In genomic region chr7:99679400-99680191, GRCh38 we compare ENCODE assay signal across 12 cellular contexts. TPM values are rescaled to one million over a fixed set of nuclear protein-coding genes. Genes with fewer than 3 reads are reported as not detected.
A peak's percentile ranks its signal among the peaks of the same experiment; 100 is the strongest.
DNase-seq lines count a peak whose midpoint lies in the region; ATAC-seq and TF ChIP-seq lines count a peak whose summit lies in the region.
"Had no signal": no experiment of that assay in that cellular context is flagged by ENCODE, and none has a peak within 500 bp of the region (broad histone marks: within the 10 kb centered on the region; RNA-seq: fewer than 3 reads in every experiment).

Gene CYP3A5 (minus strand): TSS chr7:99679996. CDS start chr7:99679896, 100 bp downstream.

- no peak within 1 kb of the TSS for H2AFZ ChIP-seq in hepatocyte

- no peak within 1 kb of the TSS for H3K4me3 Mint-ChIP-seq in activated T-cell treated with anti-CD3 and anti-CD28 coated beads, Interleukin-2, amount 50 U/mL, for 24 hours
- H3K4me3 Mint-ChIP-seq: activated T-cell treated with anti-CD3 and anti-CD28 coated beads, Interleukin-2, amount 50 U/mL, for 4 hours had no signal

- H4K20me1 ChIP-seq in hepatocyte (ENCODE audit: insufficient read depth, poor library complexity, severe bottlenecking) = no peaks in the 10 kb centered on the region

- H3K4me3 ChIP-seq in SJCRH30 (0 out of 2 replicates have a peak within 1 kb of the TSS, but pooled peaks have one; percentile 3), hepatocyte (no peak within 1 kb of the TSS)

- WGBS in hepatocyte (ENCODE audit: low lambda C conversion rate, missing lambda C conversion rate) = 66% methylated on average over 10 of the region's 10 CpGs

- DNase-seq in GM03348 (ENCODE audit: low spot score) (peak; percentile 29), SJCRH30 (peak in 1 of 2 experiments; percentile 9), hepatocyte (ENCODE audit: low spot score) (peak; percentile 78), renal cortical epithelial cell (ENCODE audit: low read depth) (peak; percentile 56), NCI-H1417 (lab: John Stamatoyannopoulos, UW) (no peak), NOMO-1 treated with DMSO at 0.1 percent for 48 hours (lab: John Stamatoyannopoulos, UW; ENCODE audit: unreplicated experiment) (no peak)
- no peak for DNase-seq in activated T-cell treated with anti-CD3 and anti-CD28 coated beads, Interleukin-2, amount 50 U/mL, for 24 hours
- DNase-seq: activated T-cell treated with anti-CD3 and anti-CD28 coated beads, Interleukin-2, amount 50 U/mL, for 4 hours; effector CD4-positive, alpha-beta T cell; NCI-H146 had no signal

- peaks cover 17% of the 10 kb centered on the region for H3K4me1 Mint-ChIP-seq in activated T-cell treated with anti-CD3 and anti-CD28 coated beads, Interleukin-2, amount 50 U/mL, for 24 hours (ENCODE audit: low read depth)

- H3K27ac ChIP-seq in SJCRH30 (no peak within 1 kb of the TSS), hepatocyte (peak within 1 kb of the TSS; percentile 86)

- H3K9me2 ChIP-seq in hepatocyte (replicated peaks; ENCODE audit: insufficient read depth) = no peaks in the 10 kb centered on the region

- no peaks in the 10 kb centered on the region for H3K4me1 ChIP-seq in SJCRH30
- peaks cover 11% of the 10 kb centered on the region for H3K4me1 ChIP-seq in hepatocyte (ENCODE audit: insufficient read depth)

- peaks cover 8% of the 10 kb centered on the region for H3K36me3 Mint-ChIP-seq in activated T-cell treated with anti-CD3 and anti-CD28 coated beads, Interleukin-2, amount 50 U/mL, for 24 hours (ENCODE audit: low read depth)

- H3K27ac Mint-ChIP-seq in activated T-cell treated with anti-CD3 and anti-CD28 coated beads, Interleukin-2, amount 50 U/mL, for 24 hours = no peak within 1 kb of the TSS

- H3K9me3 ChIP-seq in SJCRH30 (replicated peaks) = no peaks in the 10 kb centered on the region
- no peaks in the 10 kb centered on the region for H3K9me3 ChIP-seq in hepatocyte (ENCODE audit: low read depth)

- TF ChIP-seq CTCF in hepatocyte (IDR thresholded peaks at IDR 0.05; ENCODE audit: poor library complexity) = no peak

- no peaks in the 10 kb centered on the region for H3K36me3 ChIP-seq in SJCRH30
- H3K36me3 ChIP-seq in hepatocyte (replicated peaks; ENCODE audit: insufficient read depth, low read depth) = peaks cover 5% of the 10 kb centered on the region

- no peaks in the 10 kb centered on the region for H3K27me3 ChIP-seq in SJCRH30
- H3K27me3 ChIP-seq in hepatocyte = no peaks in the 10 kb centered on the region

- peaks cover 7% of the 10 kb centered on the region for H3K79me2 ChIP-seq in hepatocyte

- no peaks in the 10 kb centered on the region for H3K27me3 Mint-ChIP-seq in activated T-cell treated with anti-CD3 and anti-CD28 coated beads, Interleukin-2, amount 50 U/mL, for 24 hours

- H3K4me2 ChIP-seq in hepatocyte = peak within 1 kb of the TSS; percentile 67

- ATAC-seq in HG03025 (IDR thresholded peaks at IDR 0.05; ENCODE audit: low FRiP score, unreplicated experiment) = no peak
- ATAC-seq: activated T-cell treated with anti-CD3 and anti-CD28 coated beads, Interleukin-2, amount 50 U/mL, for 4 hours had no signal

- no peaks in the 10 kb centered on the region for H3K9me3 Mint-ChIP-seq in activated T-cell treated with anti-CD3 and anti-CD28 coated beads, Interleukin-2, amount 50 U/mL, for 24 hours

RNA-seq across cellular contexts. Expression of gene CYP3A5, which starts in this region (rescaled TPM):
- total RNA-seq in SJCRH30 (2014; rRNA removed; shearing (Covaris generic)) = 0.36 TPM in 1 of 2 replicates, not detected in the other
- total RNA-seq in hepatocyte (279 and 345 TPM in 2 replicates), renal cortical epithelial cell (7.3 and 13.1 TPM in 2 replicates)
- polyA plus RNA-seq in hepatocyte = 194 and 228 TPM in 2 replicates
- total RNA-seq: T-helper 2 cell treated with Interferon-gamma antibody and Interleukin-4, amounts not matched to agents 100 ng/mL and 5 ng/mL, for 36 hours had no signal

Comparison
In these comparisons a context has a peak if more than half of its experiments do, and no peak if none do; other contexts are left out.
1. RNA of gene CYP3A5 (total RNA-seq): 279 to 345 TPM in hepatocyte; 7.3 to 13.1 TPM in renal cortical epithelial cell and 0.36 TPM in SJCRH30; every median in the first group is over 10 times any median in the second.
2. DNase-seq: peak in GM03348 (single experiment), hepatocyte (single experiment) and renal cortical epithelial cell (single experiment); none in NCI-H1417 (0 of 3), activated T-cell treated with anti-CD3 and anti-CD28 coated beads, Interleukin-2, amount 50 U/mL, for 24 hours (single experiment) and NOMO-1 treated with DMSO at 0.1 percent for 48 hours (single experiment).